ENCODE assay signal across 15 cellular contexts in the genomic region with DNA sequence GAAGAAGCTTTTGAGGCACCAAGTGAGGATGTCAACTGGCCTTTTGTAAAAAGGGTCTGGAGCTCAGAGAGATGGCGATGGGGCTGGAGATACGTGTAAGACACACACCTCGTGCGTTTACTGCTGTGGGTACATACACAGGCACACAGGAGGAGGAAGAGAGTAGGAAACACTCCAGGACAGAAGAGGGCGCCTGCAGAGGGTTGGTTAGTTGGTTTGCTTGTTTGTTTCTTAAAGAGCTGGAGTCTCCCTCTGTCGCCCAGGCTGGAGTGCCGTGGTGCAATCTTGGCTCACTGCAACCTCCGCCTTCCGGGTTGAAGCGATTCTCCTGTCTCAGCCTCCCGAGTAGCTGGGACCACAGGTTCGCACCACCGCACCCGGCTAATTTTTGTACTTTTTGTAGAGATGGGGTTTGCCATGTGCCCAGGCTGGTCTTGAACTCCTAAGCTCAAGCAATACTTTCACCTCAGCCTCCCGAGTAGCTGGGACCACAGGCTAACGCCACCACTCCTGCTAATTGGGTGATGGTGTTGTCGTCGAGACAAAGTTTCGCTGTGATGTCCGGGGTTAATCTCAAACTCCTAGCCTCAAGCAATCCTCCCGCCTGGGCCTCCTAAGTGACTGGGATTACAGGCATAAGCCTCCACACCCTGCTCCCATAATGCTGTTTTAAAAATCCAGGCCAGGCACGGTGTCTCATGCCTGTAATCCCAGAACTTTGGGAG. TPM values are rescaled to one million over a fixed set of nuclear protein-coding genes. Genes with fewer than 3 reads are reported as not detected.
DNase-seq lines count a peak whose midpoint lies in the region; ATAC-seq and TF ChIP-seq lines count a peak whose summit lies in the region.
"Had no signal": no experiment of that assay in that cellular context is flagged by ENCODE, and none has a peak within 500 bp of the region (broad histone marks: within the 10 kb centered on the region; RNA-seq: fewer than 3 reads in every experiment).

No MANE protein-coding gene starts in this region.

- ATAC-seq in GM18909 (IDR thresholded peaks at IDR 0.05; ENCODE audit: poor library complexity, unreplicated experiment) (no peak), GM21737 (IDR thresholded peaks at IDR 0.05; ENCODE audit: unreplicated experiment) (no peak)
- ATAC-seq: Right ventricle myocardium inferior had no signal

- no peaks in the 10 kb centered on the region for H3K27me3 Mint-ChIP-seq in activated T-helper 2 cell treated with anti-CD3 and anti-CD28 coated beads, Interferon-gamma antibody, Interleukin-2, Interleukin-4, amounts not matched to agents 10 μg/mL and 5 μg/mL and 100 μg/mL, durations not matched to agents 14 hours and 24 hours and 36 hours (ENCODE audit: low read depth)

- no peaks in the 10 kb centered on the region for H3K4me1 ChIP-seq in BE2C
- H3K4me1 ChIP-seq: A549 had no signal

- H3K9me3 ChIP-seq in BE2C = no peaks in the 10 kb centered on the region; the same call in 1 of the 2 replicates
- H3K9me3 ChIP-seq: A549 had no signal

- no peak overlapping the region for H3K4me3 ChIP-seq in BE2C (ENCODE audit: low read depth, low read length)
- H3K4me3 ChIP-seq: A549 had no signal

- no peaks in the 10 kb centered on the region for H3K27me3 ChIP-seq in BE2C
- H3K27me3 ChIP-seq: brain microvascular endothelial cell had no signal

- DNase-seq in NCI-H1092 treated with DMSO at 0.1 percent for 48 hours (lab: John Stamatoyannopoulos, UW) (peak; percentile 4), NCI-H1092 (lab: John Stamatoyannopoulos, UW) (no peak), BE2C (no peak), NAMALWA (ENCODE audit: low spot score) (peak; percentile 31), pons (ENCODE audit: low spot score) (no peak)
- DNase-seq in activated T-helper 2 cell treated with anti-CD3 and anti-CD28 coated beads, Interferon-gamma antibody, Interleukin-2, Interleukin-4, amounts not matched to agents 10 μg/mL and 5 μg/mL and 100 μg/mL, durations not matched to agents 14 hours and 24 hours and 36 hours (ENCODE audit: low spot score) = peak; percentile 18
- DNase-seq: brain microvascular endothelial cell, COR-L47, Kasumi-1 had no signal

- peaks cover 5% of the 10 kb centered on the region for H3K9me3 Mint-ChIP-seq in activated T-helper 2 cell treated with anti-CD3 and anti-CD28 coated beads, Interferon-gamma antibody, Interleukin-2, Interleukin-4, amounts not matched to agents 10 μg/mL and 5 μg/mL and 100 μg/mL, durations not matched to agents 14 hours and 24 hours and 36 hours

- intact Hi-C loops in activated T-helper 2 cell treated with anti-CD3 and anti-CD28 coated beads, Interferon-gamma antibody, Interleukin-2, Interleukin-4, amounts not matched to agents 10 μg/mL and 5 μg/mL and 100 μg/mL, durations not matched to agents 14 hours and 24 hours and 36 hours (cut with micrococcal nuclease) = no loop called here

- H3K36me3 Mint-ChIP-seq in activated T-helper 2 cell treated with anti-CD3 and anti-CD28 coated beads, Interferon-gamma antibody, Interleukin-2, Interleukin-4, amounts not matched to agents 10 μg/mL and 5 μg/mL and 100 μg/mL, durations not matched to agents 14 hours and 24 hours and 36 hours (ENCODE audit: low read depth) = no peaks in the 10 kb centered on the region

- no peak overlapping the region for H3K4me3 Mint-ChIP-seq in activated T-helper 2 cell treated with anti-CD3 and anti-CD28 coated beads, Interferon-gamma antibody, Interleukin-2, Interleukin-4, amounts not matched to agents 10 μg/mL and 5 μg/mL and 100 μg/mL, durations not matched to agents 14 hours and 24 hours and 36 hours (ENCODE audit: low read depth)

- H3K36me3 ChIP-seq in BE2C = no peaks in the 10 kb centered on the region
- H3K36me3 ChIP-seq: brain microvascular endothelial cell had no signal

- no peak overlapping the region for H3K27ac Mint-ChIP-seq in activated T-helper 2 cell treated with anti-CD3 and anti-CD28 coated beads, Interferon-gamma antibody, Interleukin-2, Interleukin-4, amounts not matched to agents 10 μg/mL and 5 μg/mL and 100 μg/mL, durations not matched to agents 14 hours and 24 hours and 36 hours

- TF ChIP-seq CTCF in BE2C (IDR thresholded peaks at IDR 0.05; ENCODE audit: low read depth, low read length) = peak; percentile 19; the same call in 1 of the 2 replicates

- H3K4me1 Mint-ChIP-seq in activated T-helper 2 cell treated with anti-CD3 and anti-CD28 coated beads, Interferon-gamma antibody, Interleukin-2, Interleukin-4, amounts not matched to agents 10 μg/mL and 5 μg/mL and 100 μg/mL, durations not matched to agents 14 hours and 24 hours and 36 hours (ENCODE audit: low read depth) = no peaks in the 10 kb centered on the region

RNA-seq across cellular contexts. Expression of gene PRR20G, which starts 1.2 kb away (rescaled TPM):
- 5.2 TPM for polyA plus RNA-seq in BE2C (2012; ENCODE audit: insufficient read depth, insufficient read length, low read depth)
- total RNA-seq in activated T-helper 2 cell treated with anti-CD3 and anti-CD28 coated beads, Interferon-gamma antibody, Interleukin-2, Interleukin-4, amounts not matched to agents 10 μg/mL and 5 μg/mL and 100 μg/mL, durations not matched to agents 14 hours and 24 hours and 36 hours = not detected in 2 replicates
- total RNA-seq: mesenteric fat pad, osteoblast, Right ventricle myocardium inferior had no signal
- polyA plus RNA-seq: A549 had no signal

Comparison
In these comparisons a context has a peak if more than half of its experiments do, and no peak if none do; other contexts are left out.
1. DNase-seq: peak in NCI-H1092 treated with DMSO at 0.1 percent for 48 hours (single experiment), NAMALWA (single experiment) and activated T-helper 2 cell treated with anti-CD3 and anti-CD28 coated beads, Interferon-gamma antibody, Interleukin-2, Interleukin-4, amounts not matched to agents 10 μg/mL and 5 μg/mL and 100 μg/mL, durations not matched to agents 14 hours and 24 hours and 36 hours (single experiment); none in NCI-H1092 (single experiment), BE2C (single experiment) and pons (single experiment).